1 cellular context compared by ENCODE assay signal in the genomic region with DNA sequence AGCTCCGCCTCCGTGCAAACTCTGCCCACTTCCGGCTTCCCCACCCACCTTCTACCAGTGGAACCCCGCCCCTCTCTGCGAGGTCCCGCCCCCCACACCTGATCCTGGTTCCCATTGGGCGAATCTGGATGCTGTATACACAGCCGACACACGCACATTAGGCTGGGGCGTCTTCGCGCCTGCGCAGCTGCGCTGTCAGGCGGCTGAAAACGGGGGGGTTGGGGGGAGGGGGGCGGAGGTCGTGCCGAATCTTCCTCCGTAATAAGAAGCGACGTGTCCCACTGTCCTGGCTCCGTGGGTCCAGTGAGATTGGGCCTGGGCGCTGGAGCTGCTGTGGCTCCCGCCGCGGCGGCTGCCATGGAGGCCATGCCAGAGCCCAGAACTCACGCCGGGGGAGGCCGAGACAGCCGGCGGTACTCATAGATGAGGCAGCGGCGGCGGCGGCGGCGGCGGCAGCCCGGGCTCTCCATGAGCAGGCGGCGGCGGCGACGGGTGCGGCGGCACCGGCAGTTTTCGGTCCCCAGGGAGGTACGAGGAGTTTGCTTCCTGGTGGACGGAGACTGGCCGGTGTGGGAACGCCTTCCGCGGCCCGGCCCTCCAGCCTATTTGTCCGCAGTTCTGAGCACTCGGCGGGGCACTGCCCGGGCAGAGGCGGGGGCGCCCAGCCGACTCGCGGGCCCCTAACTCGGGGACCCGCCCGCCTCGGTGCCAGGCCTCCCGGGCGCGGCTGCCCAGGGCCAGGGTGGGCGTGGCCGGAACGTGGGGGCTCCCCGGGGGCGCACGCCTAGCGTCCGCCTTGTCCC.
TF ChIP-seq lines count a peak whose summit lies in the region.

No MANE protein-coding gene starts in this region.

TF ChIP-seq in H1, 55 proteins besides CTCF, POLR2A, EP300 and RAD21:
- TF ChIP-seq HDAC2 (IDR thresholded peaks at IDR 0.05; ENCODE audit: borderline replicate concordance in 1 of 2, low read depth in 2 of 2, low read length in 2 of 2) (peak in 1 of 2 experiments; percentile 77; a peak in 1 of 4 replicates), SIN3A (conservative IDR thresholded peaks at IDR 0.05 in 1 of 2, IDR thresholded peaks at IDR 0.05 in 1 of 2; ENCODE audit: low read depth in 1 of 2, low read length in 2 of 2) (peak in 1 of 2 experiments; percentile 33; a peak in 1 of 4 replicates), RBBP5 (IDR thresholded peaks at IDR 0.05; ENCODE audit: borderline replicate concordance, low read depth, low read length) (0 out of 2 replicates have a peak, but pooled peaks have one; percentile 50), ASH2L (IDR thresholded peaks at IDR 0.05; ENCODE audit: low read length) (peak; percentile 93), SP1 (IDR thresholded peaks at IDR 0.05; ENCODE audit: low read depth, low read length) (0 out of 2 replicates have a peak, but pooled peaks have one; percentile 48), NRF1 (IDR thresholded peaks at IDR 0.05; ENCODE audit: low read depth, low read length) (peak; percentile 75), CHD2 (IDR thresholded peaks at IDR 0.05; ENCODE audit: low read length) (no peak), SUZ12 (IDR thresholded peaks at IDR 0.05; ENCODE audit: low read length) (no peak), TAF7 (optimal IDR thresholded peaks at IDR 0.05; ENCODE audit: borderline replicate concordance, low read depth, low read length) (peak; percentile 55), SIX5 (IDR thresholded peaks at IDR 0.05; ENCODE audit: low read depth, low read length) (no peak), RXRA (IDR thresholded peaks at IDR 0.05; ENCODE audit: insufficient read depth, low read depth, low read length) (no peak), CREB1 (IDR thresholded peaks at IDR 0.05) (peak; percentile 49; the same call in 1 of the 2 replicates), KDM4A (IDR thresholded peaks at IDR 0.05; ENCODE audit: low read depth, low read length, severe bottlenecking) (peak; percentile 88), PHF8 (conservative IDR thresholded peaks at IDR 0.05; ENCODE audit: low read depth, low read length) (peak; percentile 83), POLR2AphosphoS5 (IDR thresholded peaks at IDR 0.05; ENCODE audit: low read depth, low read length) (peak; percentile 59), YY1 (IDR thresholded peaks at IDR 0.05; ENCODE audit: low read depth, low read length) (0 out of 2 replicates have a peak, but pooled peaks have one; percentile 33), TAF1 (IDR thresholded peaks at IDR 0.05; ENCODE audit: low read depth, low read length) (peak; percentile 57; the same call in 1 of the 2 replicates)
